Comparison of ENCODE assay signal across 28 cellular contexts in genomic region chr5:77944757-77945340, GRCh38.
"Had no signal": no experiment of that assay in that cellular context is flagged by ENCODE, and none has a peak within 500 bp of the region (broad histone marks: within the 10 kb centered on the region; RNA-seq: fewer than 3 reads in every experiment).

No MANE protein-coding gene starts in this region.

- H3K27ac Mint-ChIP-seq: activated naive CD4-positive, alpha-beta T cell treated with anti-CD3 and anti-CD28 coated beads, Interleukin-2, amount 10 ng/mL, durations not matched to agents 7 days and 5 days; activated naive CD4-positive, alpha-beta T cell treated with anti-CD3 and anti-CD28 coated beads, Interleukin-2, amount 50 U/mL, for 72 hours; activated naive CD8-positive, alpha-beta T cell treated with anti-CD3 and anti-CD28 coated beads, Interleukin-2, amount 10 ng/mL, durations not matched to agents 7 days and 5 days; activated T-cell treated with anti-CD3 and anti-CD28 coated beads, Interleukin-2, amount 50 U/mL, for 24 hours; activated T-cell treated with anti-CD3 and anti-CD28 coated beads, Interleukin-2, amount 50 U/mL, for 72 hours; brain; effector memory CD8-positive, alpha-beta T cell had no signal

- H3K4me1 Mint-ChIP-seq: activated naive CD4-positive, alpha-beta T cell treated with anti-CD3 and anti-CD28 coated beads, Interleukin-2, amount 10 ng/mL, durations not matched to agents 7 days and 5 days; activated naive CD8-positive, alpha-beta T cell treated with anti-CD3 and anti-CD28 coated beads, Interleukin-2, amount 10 ng/mL, durations not matched to agents 7 days and 5 days; brain had no signal

- H3K27ac ChIP-seq: ascending aorta, breast epithelium, cardiac muscle cell, coronary artery, gastrocnemius medialis, heart left ventricle had no signal

- H3K9me3 ChIP-seq: ascending aorta, breast epithelium, gastrocnemius medialis had no signal

- H3K36me3 Mint-ChIP-seq: activated naive CD4-positive, alpha-beta T cell treated with anti-CD3 and anti-CD28 coated beads, Interleukin-2, amount 10 ng/mL, durations not matched to agents 7 days and 5 days; activated naive CD8-positive, alpha-beta T cell treated with anti-CD3 and anti-CD28 coated beads, Interleukin-2, amount 10 ng/mL, durations not matched to agents 7 days and 5 days; brain had no signal

- H3K36me3 ChIP-seq: ascending aorta, breast epithelium, cardiac muscle cell, gastrocnemius medialis, heart left ventricle had no signal

- H3K9me3 Mint-ChIP-seq: effector memory CD8-positive, alpha-beta T cell had no signal

- H3K4me1 ChIP-seq: ascending aorta, breast epithelium, gastrocnemius medialis, heart left ventricle had no signal

- ATAC-seq: activated naive CD4-positive, alpha-beta T cell treated with anti-CD3 and anti-CD28 coated beads, Interleukin-2, amount 50 U/mL, for 72 hours; activated T-cell treated with anti-CD3 and anti-CD28 coated beads, Interleukin-2, amount 50 U/mL, for 72 hours; effector memory CD8-positive, alpha-beta T cell; esophagus mucosa; gastrocnemius medialis; heart left ventricle had no signal

- H3K4me3 Mint-ChIP-seq: activated naive CD4-positive, alpha-beta T cell treated with anti-CD3 and anti-CD28 coated beads, Interleukin-2, amount 10 ng/mL, durations not matched to agents 7 days and 5 days; activated naive CD8-positive, alpha-beta T cell treated with anti-CD3 and anti-CD28 coated beads, Interleukin-2, amount 10 ng/mL, durations not matched to agents 7 days and 5 days; activated T-cell treated with anti-CD3 and anti-CD28 coated beads, Interleukin-2, amount 50 U/mL, for 24 hours; activated T-cell treated with anti-CD3 and anti-CD28 coated beads, Interleukin-2, amount 50 U/mL, for 72 hours; brain; effector memory CD8-positive, alpha-beta T cell had no signal

- H3K27me3 ChIP-seq: ascending aorta, breast epithelium had no signal

- H3K4me3 ChIP-seq: ascending aorta, breast epithelium, cardiac muscle cell, coronary artery, gastrocnemius medialis, heart left ventricle had no signal

- DNase-seq: activated CD4-positive, alpha-beta T cell treated with anti-CD3 and anti-CD28 coated beads for 1 hour; activated CD4-positive, alpha-beta T cell treated with anti-CD3 and anti-CD28 coated beads for 4 hours; activated CD4-positive, alpha-beta T cell treated with anti-CD3 and anti-CD28 coated beads, Interleukin-2, amount 50 U/mL, for 1 hour; activated CD4-positive, alpha-beta T cell treated with anti-CD3 and anti-CD28 coated beads, Interleukin-2, amount 50 U/mL, for 48 hours; activated CD8-positive, alpha-beta memory T cell treated with anti-CD3 and anti-CD28 coated beads, Interleukin-2, amount 50 U/mL, for 48 hours; activated gamma-delta T cell; activated naive CD4-positive, alpha-beta T cell; activated naive CD4-positive, alpha-beta T cell treated with anti-CD3 and anti-CD28 coated beads, Interleukin-2, amount 10 ng/mL, durations not matched to agents 7 days and 5 days; activated naive CD8-positive, alpha-beta T cell treated with anti-CD3 and anti-CD28 coated beads, Interleukin-2, amount 10 ng/mL, durations not matched to agents 7 days and 5 days; activated T-cell treated with anti-CD3 and anti-CD28 coated beads for 4 hours; activated T-cell treated with anti-CD3 and anti-CD28 coated beads, Interleukin-2, amount 50 U/mL, for 24 hours; activated T-cell treated with anti-CD3 and anti-CD28 coated beads, Interleukin-2, amount 50 U/mL, for 72 hours; central memory CD4-positive, alpha-beta T cell; dermis blood vessel endothelial cell; effector CD4-positive, alpha-beta T cell; effector memory CD8-positive, alpha-beta T cell; foreskin fibroblast; gastrocnemius medialis; glutamatergic neuron; heart left ventricle; T-helper 2 cell had no signal
